18 cellular contexts compared by ENCODE assay signal in the genomic region with DNA sequence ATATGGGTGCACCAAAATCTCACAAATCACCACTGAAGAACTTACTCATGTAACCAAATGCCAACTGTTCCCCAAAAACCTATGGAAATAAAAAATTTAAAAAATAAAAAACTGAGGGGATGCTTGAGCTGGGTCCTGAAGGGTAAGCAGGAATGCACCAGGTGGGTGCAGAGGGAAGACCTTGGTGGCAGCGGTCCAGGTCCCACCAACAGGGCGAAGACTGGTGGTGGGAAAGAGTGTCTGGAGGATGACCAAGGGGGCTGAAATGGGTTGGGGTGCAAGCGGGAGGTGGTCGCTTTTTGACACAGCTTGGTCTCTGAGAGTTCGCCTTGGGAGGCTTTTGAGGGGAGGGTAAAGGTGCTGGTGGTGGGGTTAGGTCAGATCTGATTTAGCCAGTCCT. TPM values are rescaled to one million over a fixed set of nuclear protein-coding genes. Genes with fewer than 3 reads are reported as not detected.
DNase-seq lines count a peak whose midpoint lies in the region; TF ChIP-seq lines count a peak whose summit lies in the region.
"Had no signal": no experiment of that assay in that cellular context is flagged by ENCODE, and none has a peak within 500 bp of the region (broad histone marks: within the 10 kb centered on the region; RNA-seq: fewer than 3 reads in every experiment).

No MANE protein-coding gene starts in this region.

- H3K27ac ChIP-seq in cardiac muscle cell: peak overlapping the region; percentile 78
- no peak overlapping the region for H3K27ac ChIP-seq in left ventricle myocardium inferior (replicated peaks)
- H3K27ac ChIP-seq: 22Rv1, BLaER1, GM23248 had no signal

- TF ChIP-seq CTCF in cardiac muscle cell (IDR thresholded peaks at IDR 0.05; ENCODE audit: low read depth, low read length) (no peak), left ventricle myocardium inferior (IDR thresholded peaks at IDR 0.05; ENCODE audit: borderline replicate concordance) (no peak), neural crest cell (conservative IDR thresholded peaks at IDR 0.05) (no peak)

- DNase-seq in cardiac muscle cell (ENCODE audit: low read depth in 1 of 2, low spot score in 1 of 2): no peak
- no peak for DNase-seq in left ventricle myocardium inferior
- no peak for DNase-seq in neural crest cell (ENCODE audit: low read depth, low spot score)
- peak; percentile 9 for DNase-seq in retina
- no peak for DNase-seq in NOMO-1 treated with DMSO at 0.1 percent for 48 hours (lab: John Stamatoyannopoulos, UW; ENCODE audit: unreplicated experiment)
- no peak for DNase-seq in iPS-NIHi11 (ENCODE audit: low spot score)
- DNase-seq in NCI-H82 (lab: John Stamatoyannopoulos, UW): no peak
- DNase-seq: CD4-positive, alpha-beta memory T cell; DMS153; DMS79; GDM1; GM23248; HCEC 1CT; IMR-90 had no signal

- H3K9me3 ChIP-seq in cardiac muscle cell (ENCODE audit: low read depth) (no peaks in the 10 kb centered on the region), left ventricle myocardium inferior (replicated peaks) (no peaks in the 10 kb centered on the region)
- H3K9me3 ChIP-seq: A549, BLaER1 had no signal

- H3K27me3 ChIP-seq in cardiac muscle cell (no peaks in the 10 kb centered on the region), left ventricle myocardium inferior (ENCODE audit: low read depth) (no peaks in the 10 kb centered on the region)

- H3K36me3 Mint-ChIP-seq in neural crest cell (ENCODE audit: low read depth): no peaks in the 10 kb centered on the region
- H3K36me3 Mint-ChIP-seq: CD4-positive, alpha-beta memory T cell had no signal

- no peak overlapping the region for H3K27ac Mint-ChIP-seq in neural crest cell (ENCODE audit: unreplicated experiment)
- H3K27ac Mint-ChIP-seq: CD14-positive monocyte; CD4-positive, alpha-beta memory T cell had no signal

- H3K4me1 ChIP-seq in cardiac muscle cell (ENCODE audit: low read depth) (peaks cover 39% of the 10 kb centered on the region), left ventricle myocardium inferior (peaks cover 89% of the 10 kb centered on the region)

- H3K9me3 Mint-ChIP-seq in neural crest cell: no peaks in the 10 kb centered on the region
- H3K9me3 Mint-ChIP-seq: CD4-positive, alpha-beta memory T cell had no signal

- H3K27me3 Mint-ChIP-seq in neural crest cell (ENCODE audit: low read depth): peaks cover 6% of the 10 kb centered on the region

- intact Hi-C loops in left ventricle myocardium inferior (cut with micrococcal nuclease): no loop called here

- H3K4me1 Mint-ChIP-seq in neural crest cell: peaks cover 71% of the 10 kb centered on the region

- peak overlapping the region; percentile 35 for H3K4me3 Mint-ChIP-seq in neural crest cell
- H3K4me3 Mint-ChIP-seq: CD4-positive, alpha-beta memory T cell had no signal

- H3K4me3 ChIP-seq in cardiac muscle cell: no peak overlapping the region
- no peak overlapping the region for H3K4me3 ChIP-seq in left ventricle myocardium inferior
- H3K4me3 ChIP-seq: A549, BLaER1, GM23248 had no signal

- no peaks in the 10 kb centered on the region for H3K36me3 ChIP-seq in cardiac muscle cell
- no peaks in the 10 kb centered on the region for H3K36me3 ChIP-seq in left ventricle myocardium inferior
- H3K36me3 ChIP-seq: BLaER1 had no signal

RNA-seq across cellular contexts. Expression of gene DAB2IP, which starts 3.3 kb away (rescaled TPM):
- 105 TPM in 2 replicates for total RNA-seq in cardiac muscle cell
- polyA plus RNA-seq in cardiac muscle cell: 25.7 and 31.7 TPM in 2 replicates
- total RNA-seq in left ventricle myocardium inferior: 50.7 TPM
- total RNA-seq in neural crest cell: 46.4 and 48.3 TPM in 2 replicates
- total RNA-seq: CD4-positive, alpha-beta memory T cell had no signal
- polyA plus RNA-seq: CD14-positive monocyte; CD4-positive, alpha-beta memory T cell had no signal
